ENCODE assay signal across 27 cellular contexts in the genomic region with DNA sequence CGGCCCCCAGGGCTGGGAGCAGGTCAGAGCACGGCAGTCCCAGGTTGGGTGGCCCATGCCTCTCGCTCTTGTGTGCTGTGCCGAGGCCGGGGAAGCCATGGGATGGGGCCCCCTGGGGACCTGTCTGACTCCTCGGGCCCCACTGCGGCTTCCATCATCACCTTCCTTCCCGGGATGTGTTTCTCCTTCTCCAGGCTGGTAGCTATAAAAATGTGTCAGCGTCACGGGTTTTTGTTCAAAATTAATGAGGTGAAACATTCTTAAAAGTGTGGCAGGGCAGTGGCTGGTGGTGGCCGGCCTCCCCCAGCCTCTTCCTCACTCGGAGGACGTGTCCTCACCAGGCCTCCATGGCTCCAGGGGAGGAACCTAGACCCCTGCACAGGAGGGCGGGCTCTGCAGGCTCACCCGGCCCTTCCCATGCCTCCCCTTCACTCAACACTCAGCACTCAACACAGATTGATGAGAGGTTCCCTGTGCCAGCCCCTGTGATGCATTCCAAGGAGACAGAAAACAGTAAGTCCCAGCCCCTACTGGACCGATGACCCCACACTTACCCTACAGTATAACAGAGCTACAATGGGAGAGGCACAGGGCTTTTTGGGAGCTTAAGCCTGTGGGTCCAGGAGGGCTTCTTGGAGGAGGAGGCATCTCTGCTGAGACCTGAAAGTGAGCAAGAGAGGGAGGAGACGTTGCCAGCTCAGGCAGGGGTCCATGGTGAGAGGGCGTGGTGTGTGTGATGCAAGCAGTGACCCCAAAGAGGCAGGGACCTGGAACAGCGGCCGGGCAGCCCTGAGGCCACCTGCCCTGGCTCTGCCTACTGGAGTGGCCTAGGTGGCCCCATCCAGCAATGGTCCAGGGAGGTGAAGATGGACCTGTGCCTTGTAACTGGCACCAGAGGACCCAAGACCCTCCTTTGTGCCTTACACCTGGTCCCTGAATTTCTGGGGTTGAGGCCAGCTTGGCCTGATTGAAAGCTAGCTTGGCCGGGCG. TPM values are rescaled to one million over a fixed set of nuclear protein-coding genes. Genes with fewer than 3 reads are reported as not detected.
DNase-seq lines count a peak whose midpoint lies in the region; ATAC-seq, FAIRE-seq and TF ChIP-seq lines count a peak whose summit lies in the region.
"Had no signal": no experiment of that assay in that cellular context is flagged by ENCODE, and none has a peak within 500 bp of the region (broad histone marks: within the 10 kb centered on the region; RNA-seq: fewer than 3 reads in every experiment).

No MANE protein-coding gene starts in this region.

- POLR2A ChIA-PET in A549 (lab: Yijun Ruan, JAX) (interaction anchor here (1.1 kb wide), 1 partner anchor 12 kb away, joined by 3 read pairs; no protein-coding TSS in a partner anchor), HEK293 (lab: Yijun Ruan, JAX) (no interaction called here)

- TF ChIP-seq RAD21 in A549 (conservative IDR thresholded peaks at IDR 0.05 in 1 of 2, IDR thresholded peaks at IDR 0.05 in 1 of 2) = no peak

- DNase-seq in A549 (ENCODE audit: low read depth in 1 of 2, low spot score in 1 of 2) (no peak), esophagus muscularis mucosa (ENCODE audit: extremely low spot score) (no peak), nephron progenitor cell (peak; percentile 45), omental fat pad (ENCODE audit: low spot score) (no peak), NCI-H82 treated with DMSO at 0.1 percent for 48 hours (lab: John Stamatoyannopoulos, UW; ENCODE audit: unreplicated experiment) (no peak), COR-L47 (lab: John Stamatoyannopoulos, UW) (no peak)
- DNase-seq in activated CD4-positive, CD25-positive, alpha-beta regulatory T cell (lab: John Stamatoyannopoulos, UW) = no peak
- DNase-seq: activated CD8-positive, alpha-beta memory T cell treated with anti-CD3 and anti-CD28 coated beads for 24 hours; activated naive CD4-positive, alpha-beta T cell; activated T-cell treated with anti-CD3 and anti-CD28 coated beads, Interleukin-2, amount 50 U/mL, for 24 hours; amygdala; CD4-positive, CD25-positive, alpha-beta regulatory T cell; central memory CD4-positive, alpha-beta T cell; DMS 273 treated with DMSO at 0.1 percent for 48 hours; dorsolateral prefrontal cortex; H7; hippocampal formation; lower lobe of right lung; MG63; NCI-H1417 treated with DMSO at 0.1 percent for 48 hours; NCI-H524 treated with DMSO at 0.1 percent for 48 hours; nucleus accumbens; SK-N-SH had no signal

- H3K36me3 ChIP-seq in HEK293 (ENCODE audit: control insufficient read depth in 2 of 2, insufficient read depth in 1 of 2, low read length in 2 of 2) = no peaks in the 10 kb centered on the region
- no peaks in the 10 kb centered on the region for H3K36me3 ChIP-seq in esophagus muscularis mucosa
- H3K36me3 ChIP-seq: lower lobe of right lung, MG63 had no signal

- TF ChIP-seq CTCF in A549 (IDR thresholded peaks at IDR 0.05) = no peak
- no peak for TF ChIP-seq CTCF in HEK293 (tag by site-specific recombination; IDR thresholded peaks at IDR 0.05)
- TF ChIP-seq CTCF in esophagus muscularis mucosa (IDR thresholded peaks at IDR 0.05) = no peak
- TF ChIP-seq CTCF in nephron progenitor cell (IDR thresholded peaks at IDR 0.05) = no peak
- TF ChIP-seq CTCF in omental fat pad (IDR thresholded peaks at IDR 0.05) = no peak

- H3K4me1 ChIP-seq in A549 = no peaks in the 10 kb centered on the region
- H3K4me1 ChIP-seq in HEK293 (ENCODE audit: control insufficient read depth, insufficient read depth, low read length) = peaks cover 13% of the 10 kb centered on the region
- peaks cover 7 to 64% (median 51%) of the 10 kb centered on the region in 4 donors for H3K4me1 ChIP-seq in esophagus muscularis mucosa

- peak overlapping the region; percentile 57 for H3K4me3 Mint-ChIP-seq in nephron progenitor cell
- H3K4me3 Mint-ChIP-seq: activated T-cell treated with anti-CD3 and anti-CD28 coated beads, Interleukin-2, amount 50 U/mL, for 24 hours had no signal

- CTCF ChIA-PET in A549 (lab: Yijun Ruan, JAX) (interaction anchor here (0.5 to 7.8 kb wide), 7 partner anchors 9 to 90 kb away, joined by 3 to 61 read pairs (median 3); no protein-coding TSS in a partner anchor), HEK293 (lab: Yijun Ruan, JAX) (no interaction called here)

- WGBS in A549 (ENCODE audit: missing lambda C conversion rate) = 77% methylated on average over 20 of the region's 22 CpGs
- WGBS in esophagus muscularis mucosa = 66% methylated on average over 15 of the region's 22 CpGs

- H3K9me3 ChIP-seq in A549 (no peaks in the 10 kb centered on the region), HEK293 (ENCODE audit: control insufficient read depth, insufficient read depth, low read depth, low read length) (no peaks in the 10 kb centered on the region), esophagus muscularis mucosa (no peaks in the 10 kb centered on the region)
- H3K9me3 ChIP-seq: lower lobe of right lung, MG63, SK-N-SH had no signal

- H3K4me1 Mint-ChIP-seq in nephron progenitor cell = peaks cover 58% of the 10 kb centered on the region

- H3K4me2 ChIP-seq in A549 = no peak overlapping the region
- H3K4me2 ChIP-seq: SK-N-SH had no signal

- H3K4me3 ChIP-seq in A549 (no peak overlapping the region), HEK293 (ENCODE audit: low read depth, low read length) (no peak overlapping the region), esophagus muscularis mucosa (no peak overlapping the region)
- H3K4me3 ChIP-seq: dorsolateral prefrontal cortex, lower lobe of right lung, MG63 had no signal

- ATAC-seq in A549 (no peak), omental fat pad (ENCODE audit: low FRiP score) (no peak)
- ATAC-seq: activated CD4-positive, CD25-positive, alpha-beta regulatory T cell treated with anti-CD3 and anti-CD28 coated beads, Interleukin-2, amount 50 U/mL, for 24 hours; lower lobe of right lung had no signal

- TF ChIP-seq POLR2A in A549 (IDR thresholded peaks at IDR 0.05; ENCODE audit: low read length) (no peak), esophagus muscularis mucosa (IDR thresholded peaks at IDR 0.05; ENCODE audit: low read depth) (no peak)

- H3K9me3 Mint-ChIP-seq in nephron progenitor cell = no peaks in the 10 kb centered on the region
- H3K9me3 Mint-ChIP-seq: activated T-cell treated with anti-CD3 and anti-CD28 coated beads, Interleukin-2, amount 50 U/mL, for 24 hours; CD4-positive, CD25-positive, alpha-beta regulatory T cell had no signal

- peak overlapping the region; percentile 98 for H3K27ac Mint-ChIP-seq in nephron progenitor cell
- H3K27ac Mint-ChIP-seq: activated T-cell treated with anti-CD3 and anti-CD28 coated beads, Interleukin-2, amount 50 U/mL, for 24 hours had no signal

- intact Hi-C loops in esophagus muscularis mucosa (cut with DNase I) = no loop called here

- no peak for FAIRE-seq in A549 (lab: Jason Lieb, UNC)
- FAIRE-seq: G401.6, urothelium cell line had no signal

- no peaks in the 10 kb centered on the region for H3K27me3 ChIP-seq in esophagus muscularis mucosa
- H3K27me3 ChIP-seq: MG63 had no signal

- TF ChIP-seq EP300 in A549 (IDR thresholded peaks at IDR 0.05) (no peak), esophagus muscularis mucosa (IDR thresholded peaks at IDR 0.05) (no peak)

- H3K36me3 Mint-ChIP-seq in nephron progenitor cell (ENCODE audit: low read depth) = peaks cover 9% of the 10 kb centered on the region
- H3K36me3 Mint-ChIP-seq: CD4-positive, CD25-positive, alpha-beta regulatory T cell had no signal

- H3K27me3 Mint-ChIP-seq in nephron progenitor cell (ENCODE audit: low read depth, poor library complexity) = no peaks in the 10 kb centered on the region
- H3K27me3 Mint-ChIP-seq: activated T-cell treated with anti-CD3 and anti-CD28 coated beads, Interleukin-2, amount 50 U/mL, for 24 hours had no signal

- H3K27ac ChIP-seq in A549 (no peak overlapping the region), HEK293 (ENCODE audit: extremely low read depth, low read depth, low read length) (peak overlapping the region; percentile 45; the same call in 1 of the 2 replicates), esophagus muscularis mucosa (replicated peaks in 1 of 4) (peak overlapping the region; percentile 48 to 82 (median 62))
- H3K27ac ChIP-seq: dorsolateral prefrontal cortex, lower lobe of right lung had no signal

TF ChIP-seq in A549, 52 proteins besides CTCF, POLR2A, EP300 and RAD21 (continues in another document):
- TF ChIP-seq ZFP36 (IDR thresholded peaks at IDR 0.05; ENCODE audit: borderline replicate concordance, partially characterized antibody) (peak; percentile 65), ESRRA (IDR thresholded peaks at IDR 0.05; ENCODE audit: borderline replicate concordance, low read length) (no peak)

TF ChIP-seq in HEK293, 187 proteins besides CTCF, POLR2A, EP300 and RAD21 (continues in another document):
- TF ChIP-seq ZSCAN4 (tag by site-specific recombination; IDR thresholded peaks at IDR 0.05) (no peak), ZNF169 (tag by site-specific recombination; IDR thresholded peaks at IDR 0.05) (no peak), ZNF423 (tag by site-specific recombination; IDR thresholded peaks at IDR 0.05) (no peak; the same call in 1 of the 2 replicates)

RNA-seq across cellular contexts. Expression of gene PTGES, which starts 43.1 kb away (rescaled TPM):
- polyA plus RNA-seq in A549 (2011; rRNA removed) = 19.1 and 22.1 TPM in 2 replicates
- polyA plus RNA-seq in A549 (2012; cell fraction: cytosol; rRNA removed) = 30.0 and 40.9 TPM in 2 replicates
- polyA plus RNA-seq in A549 (2012; cell fraction: nucleus; rRNA removed) = 14.0 and 16.6 TPM in 2 replicates
- 48.1 to 58.8 TPM (median 53.7 TPM) in 3 replicates for polyA plus RNA-seq in A549 (2017; fragmentation: RNase III; extraction: RNeasy Plus Mini Kit Qiagen cat#74134 plus additional on column Dnase treatment)
- 19.5 and 23.8 TPM in 2 replicates for polyA minus RNA-seq in A549 (2011; rRNA and poly(A)+ RNA removed)
- total RNA-seq in esophagus muscularis mucosa = 1 to 10 TPM; 1.7 to 4.6 (median 4.3) TPM
- total RNA-seq in omental fat pad = 10 to 100 TPM in 2 of 4 donors, 1 to 10 TPM in 2; 4.2 to 12.4 (median 8.9) TPM
- total RNA-seq: CD4-positive, CD25-positive, alpha-beta regulatory T cell had no signal

RNA-seq across cellular contexts. Expression of gene PRRX2, which starts 44.3 kb away (rescaled TPM):
- polyA plus RNA-seq in A549 (2011; rRNA removed) = 0.90 and 0.95 TPM in 2 replicates
- 4.3 and 6.6 TPM in 2 replicates for polyA plus RNA-seq in A549 (2012; cell fraction: cytosol; rRNA removed)
- 3.9 and 5.1 TPM in 2 replicates for polyA plus RNA-seq in A549 (2012; cell fraction: nucleus; rRNA removed)
- polyA plus RNA-seq in A549 (2017; fragmentation: RNase III; extraction: RNeasy Plus Mini Kit Qiagen cat#74134 plus additional on column Dnase treatment) = 2.2 to 2.7 TPM (median 2.3 TPM) in 3 replicates
- 0.79 and 1.0 TPM in 2 replicates for polyA minus RNA-seq in A549 (2011; rRNA and poly(A)+ RNA removed)
- total RNA-seq in esophagus muscularis mucosa = 10 to 100 TPM in 2 of 4 donors, 1 to 10 TPM in 2; 1.7 to 13.1 (median 6.2) TPM
- 1 to 10 TPM; 3.6 to 7.3 (median 4.0) TPM for total RNA-seq in omental fat pad
- total RNA-seq: CD4-positive, CD25-positive, alpha-beta regulatory T cell had no signal
- polyA plus RNA-seq: CD4-positive, CD25-positive, alpha-beta regulatory T cell had no signal

Comparison
In these comparisons a context has a peak if more than half of its experiments do, and no peak if none do; other contexts are left out.
1. H3K27ac ChIP-seq: peak in HEK293 (single experiment) and esophagus muscularis mucosa (4 of 4); none in A549 (0 of 2).